In the genomic region with DNA sequence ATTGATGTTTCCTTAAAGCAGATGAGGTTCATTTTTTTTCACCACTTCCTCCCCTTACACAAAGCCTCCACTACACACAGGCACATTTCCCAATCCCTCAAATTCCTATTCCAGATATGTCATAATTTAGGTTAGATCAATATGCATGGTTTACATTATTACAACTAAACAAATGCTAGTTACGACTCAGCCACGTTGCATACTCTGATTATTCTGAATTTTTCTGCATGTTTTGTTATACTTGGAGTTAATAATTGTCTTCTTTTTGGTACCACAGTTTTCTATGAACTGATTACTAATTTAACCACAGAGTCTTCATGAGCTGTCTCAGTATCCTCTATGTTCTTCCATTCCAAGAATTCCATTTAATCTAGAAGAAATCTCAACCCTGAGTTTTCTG, we compare ENCODE assay signal across 21 cellular contexts. TPM values are rescaled to one million over a fixed set of nuclear protein-coding genes. Genes with fewer than 3 reads are reported as not detected.
A peak's percentile ranks its signal among the peaks of the same experiment; 100 is the strongest.
DNase-seq lines count a peak whose midpoint lies in the region; ATAC-seq and TF ChIP-seq lines count a peak whose summit lies in the region.
"Had no signal": no experiment of that assay in that cellular context is flagged by ENCODE, and none has a peak within 500 bp of the region (broad histone marks: within the 10 kb centered on the region; RNA-seq: fewer than 3 reads in every experiment).

No MANE protein-coding gene starts in this region.

- TF ChIP-seq CTCF in AG10803 (conservative IDR thresholded peaks at IDR 0.05; ENCODE audit: low read length) (no peak), epithelial cell of esophagus (IDR thresholded peaks at IDR 0.05; ENCODE audit: insufficient read depth, low read depth, low read length, missing control alignments) (no peak)

- ATAC-seq in GM21717 (IDR thresholded peaks at IDR 0.05; ENCODE audit: unreplicated experiment) (no peak), HG02798 (IDR thresholded peaks at IDR 0.05; ENCODE audit: poor library complexity, unreplicated experiment) (no peak), GM21515 (IDR thresholded peaks at IDR 0.05; ENCODE audit: unreplicated experiment) (no peak)
- ATAC-seq: activated T-helper 17 cell treated with anti-CD3 and anti-CD28 coated beads, Interleukin-2, amount 50 U/mL, for 72 hours; HepG2; Right ventricle myocardium inferior; stimulated activated naive CD8-positive, alpha-beta T cell treated with anti-CD3 and anti-CD28 coated beads, Interleukin-15, Interleukin-2, amounts not matched to agents 100 U/mL and 50 U/mL, for 24 hours had no signal

- H3K4me3 ChIP-seq in AG10803 (ENCODE audit: low read length) (no peak overlapping the region), epithelial cell of esophagus (ENCODE audit: low read length) (no peak overlapping the region)
- H3K4me3 ChIP-seq: dorsolateral prefrontal cortex, prostate gland, skin epidermis, tibial artery had no signal

- DNase-seq in AG10803 (ENCODE audit: low read depth) (peak; percentile 94), LHCN-M2 (ENCODE audit: low read depth) (peak; percentile 17), epithelial cell of esophagus (ENCODE audit: low read depth) (peak; percentile 56), kidney glomerular epithelial cell (lab: John Stamatoyannopoulos, UW) (peak; percentile 76), activated gamma-delta T cell treated with Interleukin-2 at 50 U/mL for 16 hours (no peak)
- DNase-seq: activated CD4-positive, alpha-beta T cell treated with anti-CD3 and anti-CD28 coated beads for 48 hours; CD8-positive, alpha-beta memory T cell; DMS79 treated with DMSO at 0.1 percent for 48 hours; dorsolateral prefrontal cortex; NCI-H1417; NCI-H69; stimulated activated naive CD8-positive, alpha-beta T cell treated with anti-CD3 and anti-CD28 coated beads, Interleukin-15, Interleukin-2, amounts not matched to agents 100 U/mL and 50 U/mL, for 24 hours; tibial artery had no signal

RNA-seq across cellular contexts. Expression of a gene that starts 4.4 kb away (rescaled TPM):
- 17.3 and 20.7 TPM in 2 replicates for total RNA-seq in LHCN-M2 (2014; rRNA removed)
- polyA plus RNA-seq in LHCN-M2 (2012), result 6.2 TPM
- total RNA-seq: CD8-positive, alpha-beta memory T cell had no signal
- polyA plus RNA-seq: CD8-positive, alpha-beta memory T cell had no signal
